ENCODE assay signal across 8 cellular contexts in the genomic region with DNA sequence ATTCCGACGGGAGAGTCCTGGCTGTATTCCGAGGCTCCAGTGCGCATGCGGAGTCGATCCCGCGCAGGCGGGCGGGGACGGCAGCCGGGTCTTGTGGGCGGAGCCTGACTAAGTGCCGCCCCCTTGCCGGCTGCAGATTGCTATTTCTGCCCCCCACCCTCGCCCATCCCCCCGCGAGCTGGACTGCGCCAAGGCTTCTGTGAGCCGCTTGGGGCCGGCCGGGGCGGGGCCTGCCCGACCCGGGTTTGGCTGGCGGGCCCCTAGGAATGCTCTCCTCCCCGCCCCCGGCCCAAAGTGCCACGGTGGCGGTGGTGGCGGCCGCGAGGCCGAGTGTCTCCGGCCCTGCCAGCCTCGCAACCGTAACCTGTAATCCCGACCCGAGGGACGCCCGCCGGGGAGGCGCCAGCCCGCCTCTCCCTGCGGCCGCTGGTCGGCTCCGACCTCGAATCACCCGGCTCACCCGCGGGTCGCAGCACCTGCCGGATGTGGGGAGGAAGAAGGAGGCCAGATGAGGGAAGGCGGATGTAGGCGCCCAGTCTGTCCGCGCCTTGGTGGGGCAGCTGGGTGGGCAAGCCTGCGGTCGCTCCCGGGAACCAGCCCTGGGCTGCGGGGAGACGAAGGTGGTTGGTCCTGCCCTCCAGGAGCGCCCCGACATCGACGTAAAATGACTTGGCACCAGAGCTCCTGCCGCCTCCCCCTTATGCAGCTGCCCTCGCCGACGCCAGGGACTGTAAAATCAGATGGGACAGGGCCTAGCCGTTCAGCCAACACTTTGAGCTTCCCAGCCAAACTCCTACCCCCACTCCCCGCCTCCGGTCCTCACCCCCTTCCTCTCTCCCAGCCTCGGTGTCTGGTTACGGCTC. TPM values are rescaled to one million over a fixed set of nuclear protein-coding genes. Genes with fewer than 3 reads are reported as not detected.
A peak's percentile ranks its signal among the peaks of the same experiment; 100 is the strongest.
DNase-seq lines count a peak whose midpoint lies in the region; ATAC-seq and TF ChIP-seq lines count a peak whose summit lies in the region.

No MANE protein-coding gene starts in this region.

- H3K27ac ChIP-seq in skeletal muscle tissue (ENCODE audit: low read depth, low read length): peak overlapping the region; percentile 96

- peaks cover 21% of the 10 kb centered on the region for H3K4me1 Mint-ChIP-seq in T-helper 1 cell treated with Interleukin-12 subunit alpha and Interleukin-12 subunit beta and Interleukin-4 antibody, amounts not matched to agents 30 μg/mL and 1 μg/mL, for 36 hours (ENCODE audit: low read depth)
- H3K4me1 Mint-ChIP-seq in brain: peaks cover 51% of the 10 kb centered on the region

- peaks cover 51 to 56% (median 51%) of the 10 kb centered on the region in 3 donors for H3K4me1 ChIP-seq in skeletal muscle tissue (ENCODE audit: control insufficient read depth in 3 of 3, insufficient read depth in 3 of 3, low read length in 3 of 3)

- H3K36me3 Mint-ChIP-seq in T-helper 1 cell treated with Interleukin-12 subunit alpha and Interleukin-12 subunit beta and Interleukin-4 antibody, amounts not matched to agents 30 μg/mL and 1 μg/mL, for 36 hours (ENCODE audit: low read depth): peaks cover 4% of the 10 kb centered on the region
- H3K36me3 Mint-ChIP-seq in brain: no peaks in the 10 kb centered on the region

- H3K9me3 ChIP-seq in iPS-18c (ENCODE audit: control insufficient read depth, insufficient read depth, low read length) (peaks cover 3% of the 10 kb centered on the region), skeletal muscle tissue (ENCODE audit: control insufficient read depth in 3 of 3, low read length in 3 of 3) (no peaks in the 10 kb centered on the region)

- H3K27me3 Mint-ChIP-seq in T-helper 1 cell treated with Interleukin-12 subunit alpha and Interleukin-12 subunit beta and Interleukin-4 antibody, amounts not matched to agents 30 μg/mL and 1 μg/mL, for 36 hours (ENCODE audit: low read depth): peaks cover 32% of the 10 kb centered on the region
- H3K27me3 Mint-ChIP-seq in brain: peaks cover 57% of the 10 kb centered on the region

- H3K27me3 ChIP-seq in skeletal muscle tissue (ENCODE audit: control insufficient read depth in 3 of 3, insufficient read depth in 3 of 3, low read length in 3 of 3): peaks cover 0 to 25% (median 22%) of the 10 kb centered on the region in 3 donors

- H3K4me3 Mint-ChIP-seq in T-helper 1 cell treated with Interleukin-12 subunit alpha and Interleukin-12 subunit beta and Interleukin-4 antibody, amounts not matched to agents 30 μg/mL and 1 μg/mL, for 36 hours: peak overlapping the region; percentile 87
- H3K4me3 Mint-ChIP-seq in brain: peak overlapping the region; percentile 93 to 100 (median 98)

- no peak for TF ChIP-seq CTCF in brain (conservative IDR thresholded peaks at IDR 0.05)

- peak; percentile 69 for ATAC-seq in HG02759 (IDR thresholded peaks at IDR 0.05; ENCODE audit: unreplicated experiment)

- no peaks in the 10 kb centered on the region for H3K9me3 Mint-ChIP-seq in T-helper 1 cell treated with Interleukin-12 subunit alpha and Interleukin-12 subunit beta and Interleukin-4 antibody, amounts not matched to agents 30 μg/mL and 1 μg/mL, for 36 hours
- peaks cover 0 to 5% (median 0%) of the 10 kb centered on the region in 5 experiments for H3K9me3 Mint-ChIP-seq in brain

- H3K36me3 ChIP-seq in skeletal muscle tissue (ENCODE audit: control insufficient read depth in 3 of 3, insufficient read depth in 3 of 3, low read length in 3 of 3): no peaks in the 10 kb centered on the region

- peak; percentile 41 to 93 (median 86) for DNase-seq in activated CD4-positive, CD25-positive, alpha-beta regulatory T cell (lab: John Stamatoyannopoulos, UW)
- no peak for DNase-seq in activated CD4-positive, CD25-positive, alpha-beta regulatory T cell treated with anti-CD3 and anti-CD28 coated beads, Interleukin-2, amount 50 U/mL, for 72 hours
- DNase-seq in NCI-H1417 (lab: John Stamatoyannopoulos, UW): peak; percentile 88 to 96 (median 93)

- peak overlapping the region; percentile 93 to 100 (median 97) for H3K9ac ChIP-seq in skeletal muscle tissue (ENCODE audit: low read depth in 1 of 3, low read length in 3 of 3)

- H3K27ac Mint-ChIP-seq in T-helper 1 cell treated with Interleukin-12 subunit alpha and Interleukin-12 subunit beta and Interleukin-4 antibody, amounts not matched to agents 30 μg/mL and 1 μg/mL, for 36 hours: peak overlapping the region; percentile 81
- peak overlapping the region; percentile 95 to 99 (median 98) for H3K27ac Mint-ChIP-seq in brain

- H3K4me3 ChIP-seq in iPS-18c (ENCODE audit: insufficient read depth, low read depth, low read length) (peak overlapping the region; percentile 87), skeletal muscle tissue (ENCODE audit: low read length in 3 of 3) (peak overlapping the region; percentile 97 to 99 (median 98))

RNA-seq across cellular contexts. Expression of a gene that starts 0.6 kb away (rescaled TPM):
- polyA plus RNA-seq in brain (ENCODE audit: insufficient read depth, low read depth, low replicate concordance): 5.0 TPM
- 23.5 TPM for total RNA-seq in skeletal muscle tissue

RNA-seq across cellular contexts. Expression of a gene that starts 30.1 kb away (rescaled TPM):
- polyA plus RNA-seq in brain (ENCODE audit: insufficient read depth, low read depth, low replicate concordance): 25.9 TPM
- 18.8 TPM for total RNA-seq in skeletal muscle tissue

RNA-seq across cellular contexts. Expression of a gene that starts 30.3 kb away (rescaled TPM):
- polyA plus RNA-seq in brain (ENCODE audit: insufficient read depth, low read depth, low replicate concordance): 8.2 TPM
- 1.0 TPM for total RNA-seq in skeletal muscle tissue
